In genomic region chr9:113484258-113484730, GRCh38 we compare ENCODE assay signal across 10 cellular contexts. TPM values are rescaled to one million over a fixed set of nuclear protein-coding genes. Genes with fewer than 3 reads are reported as not detected.
DNase-seq lines count a peak whose midpoint lies in the region; ATAC-seq and TF ChIP-seq lines count a peak whose summit lies in the region.
"Had no signal": no experiment of that assay in that cellular context is flagged by ENCODE, and none has a peak within 500 bp of the region (broad histone marks: within the 10 kb centered on the region; RNA-seq: fewer than 3 reads in every experiment).

No MANE protein-coding gene starts in this region.

- TF ChIP-seq POLR2A in gastrocnemius medialis (IDR thresholded peaks at IDR 0.05) = no peak

- no peaks in the 10 kb centered on the region for H3K27me3 ChIP-seq in SJCRH30
- no peaks in the 10 kb centered on the region for H3K27me3 ChIP-seq in gastrocnemius medialis
- H3K27me3 ChIP-seq in HAP-1 (ENCODE audit: low read depth) = no peaks in the 10 kb centered on the region
- no peaks in the 10 kb centered on the region for H3K27me3 ChIP-seq in H7 (ENCODE audit: control insufficient read depth, insufficient read depth, low read length)

- no peak overlapping the region for H3K4me3 Mint-ChIP-seq in activated CD8-positive, alpha-beta T cell treated with anti-CD3 and anti-CD28 coated beads, Interleukin-2, amount 10 ng/mL, durations not matched to agents 7 days and 5 days
- H3K4me3 Mint-ChIP-seq: CD8-positive, alpha-beta memory T cell had no signal

- H3K4me1 Mint-ChIP-seq in activated CD8-positive, alpha-beta T cell treated with anti-CD3 and anti-CD28 coated beads, Interleukin-2, amount 10 ng/mL, durations not matched to agents 7 days and 5 days (ENCODE audit: low read depth) = peaks cover 13% of the 10 kb centered on the region

- intact Hi-C loops in Right ventricle myocardium inferior (cut with DNase I) = no loop called here
- intact Hi-C loops in gastrocnemius medialis (cut with DNase I; ENCODE audit: low total_unique reads) = loop anchor here (10.0 kb wide), 1 partner anchor 1101 kb away; the partner anchor contains the start of gene ATP6V1G1

- peak; percentile 75 for ATAC-seq in Right ventricle myocardium inferior
- ATAC-seq in gastrocnemius medialis = peak; percentile 23 to 37
- ATAC-seq in activated CD8-positive, alpha-beta T cell treated with anti-CD3 and anti-CD28 coated beads, Interleukin-2, amount 10 ng/mL, durations not matched to agents 7 days and 5 days = no peak

- in situ Hi-C loops in gastrocnemius medialis (cut with MboI; ENCODE audit: low sequenced_read_pairs in 4 of 4) (no loop called here), HAP-1 (cut with MboI; ENCODE audit: low sequenced_read_pairs) (no loop called here)

- H3K9me3 Mint-ChIP-seq in activated CD8-positive, alpha-beta T cell treated with anti-CD3 and anti-CD28 coated beads, Interleukin-2, amount 10 ng/mL, durations not matched to agents 7 days and 5 days (ENCODE audit: insufficient read depth) = no peaks in the 10 kb centered on the region
- H3K9me3 Mint-ChIP-seq: CD8-positive, alpha-beta memory T cell had no signal

- TF ChIP-seq CTCF in gastrocnemius medialis (IDR thresholded peaks at IDR 0.05 in 4 of 5, conservative IDR thresholded peaks at IDR 0.05 in 1 of 5) = no peak

- CTCF ChIA-PET in activated CD8-positive, alpha-beta T cell treated with anti-CD3 and anti-CD28 coated beads, Interleukin-2, amount 10 ng/mL, durations not matched to agents 7 days and 5 days (lab: Charles Lee) = interaction anchor here (0.6 kb wide), 1 partner anchor 260 kb away, joined by 3 read pairs; no protein-coding TSS in a partner anchor

- H3K27ac ChIP-seq in SJCRH30 (no peak overlapping the region), gastrocnemius medialis (peak overlapping the region; percentile 70 to 79 (median 76))

- H3K4me1 ChIP-seq in SJCRH30 (peaks cover 20% of the 10 kb centered on the region), gastrocnemius medialis (peaks cover 37 to 40% of the 10 kb centered on the region in 2 donors), HAP-1 (no peaks in the 10 kb centered on the region)

- no peaks in the 10 kb centered on the region for H3K27me3 Mint-ChIP-seq in activated CD8-positive, alpha-beta T cell treated with anti-CD3 and anti-CD28 coated beads, Interleukin-2, amount 10 ng/mL, durations not matched to agents 7 days and 5 days (ENCODE audit: low read depth)
- H3K27me3 Mint-ChIP-seq: CD8-positive, alpha-beta memory T cell had no signal

- H3K4me3 ChIP-seq in SJCRH30 = no peak overlapping the region
- no peak overlapping the region for H3K4me3 ChIP-seq in gastrocnemius medialis
- no peak overlapping the region for H3K4me3 ChIP-seq in HAP-1
- H3K4me3 ChIP-seq in H7 (ENCODE audit: insufficient read depth, low read depth, low read length) = no peak overlapping the region

- POLR2A ChIA-PET in activated CD8-positive, alpha-beta T cell treated with anti-CD3 and anti-CD28 coated beads, Interleukin-2, amount 10 ng/mL, durations not matched to agents 7 days and 5 days (lab: Charles Lee) = interaction anchor here (1.3 kb wide), 1 partner anchor 10 kb away, joined by 3 read pairs; no protein-coding TSS in a partner anchor

- H3K9me3 ChIP-seq in SJCRH30 (replicated peaks) = no peaks in the 10 kb centered on the region
- H3K9me3 ChIP-seq in gastrocnemius medialis = no peaks in the 10 kb centered on the region
- H3K9me3 ChIP-seq in HAP-1 = no peaks in the 10 kb centered on the region

- no peak overlapping the region for H3K27ac Mint-ChIP-seq in activated CD8-positive, alpha-beta T cell treated with anti-CD3 and anti-CD28 coated beads, Interleukin-2, amount 10 ng/mL, durations not matched to agents 7 days and 5 days

- DNase-seq in EH (ENCODE audit: low read depth) (peak; percentile 82), SJCRH30 (peak; percentile 66 to 70), Right ventricle myocardium inferior (ENCODE audit: missing footprints) (peak; percentile 83), gastrocnemius medialis (peak in 1 of 2 donors; percentile 44), HAP-1 (ENCODE audit: low spot score in 2 of 2) (no peak), H7 (no peak), NCI-H510A (lab: John Stamatoyannopoulos, UW) (no peak)
- no peak for DNase-seq in activated CD8-positive, alpha-beta T cell treated with anti-CD3 and anti-CD28 coated beads, Interleukin-2, amount 10 ng/mL, durations not matched to agents 7 days and 5 days
- DNase-seq: CD8-positive, alpha-beta memory T cell; NCI-H2081 had no signal

- no peaks in the 10 kb centered on the region for H3K36me3 Mint-ChIP-seq in activated CD8-positive, alpha-beta T cell treated with anti-CD3 and anti-CD28 coated beads, Interleukin-2, amount 10 ng/mL, durations not matched to agents 7 days and 5 days (ENCODE audit: low read depth)
- H3K36me3 Mint-ChIP-seq: CD8-positive, alpha-beta memory T cell had no signal

- H3K36me3 ChIP-seq in SJCRH30 (no peaks in the 10 kb centered on the region), gastrocnemius medialis (no peaks in the 10 kb centered on the region), HAP-1 (replicated peaks) (no peaks in the 10 kb centered on the region), H7 (replicated peaks; ENCODE audit: control insufficient read depth, insufficient read depth, low read length) (peaks cover 1% of the 10 kb centered on the region; the same call in 1 of the 2 replicates)

RNA-seq across cellular contexts. Expression of gene RGS3, which starts 20.8 kb away (rescaled TPM):
- total RNA-seq in SJCRH30 (2014; rRNA removed; shearing (Covaris generic)) = 35.8 and 36.7 TPM in 2 replicates
- total RNA-seq in Right ventricle myocardium inferior (139 TPM), gastrocnemius medialis (10 to 100 TPM in 2 of 4 donors, 1 to 10 TPM in 2; 5.9 to 11.8 (median 9.8) TPM)
- 10 to 100 TPM; 68.9 to 77.2 TPM for total RNA-seq in activated CD8-positive, alpha-beta T cell treated with anti-CD3 and anti-CD28 coated beads, Interleukin-2, amount 10 ng/mL, durations not matched to agents 7 days and 5 days
- 18.2 and 22.4 TPM in 2 replicates for total RNA-seq in H7 (2014; rRNA removed; shearing (Covaris generic))

Comparison
In these comparisons a context has a peak if more than half of its experiments do, and no peak if none do; other contexts are left out.
1. DNase-seq: peak in EH (single experiment), SJCRH30 (2 of 2) and Right ventricle myocardium inferior (single experiment); none in activated CD8-positive, alpha-beta T cell treated with anti-CD3 and anti-CD28 coated beads, Interleukin-2, amount 10 ng/mL, durations not matched to agents 7 days and 5 days (single experiment), HAP-1 (0 of 2), H7 (single experiment) and NCI-H510A (single experiment).